Comparison of ENCODE assay signal across 8 cellular contexts in the genomic region with DNA sequence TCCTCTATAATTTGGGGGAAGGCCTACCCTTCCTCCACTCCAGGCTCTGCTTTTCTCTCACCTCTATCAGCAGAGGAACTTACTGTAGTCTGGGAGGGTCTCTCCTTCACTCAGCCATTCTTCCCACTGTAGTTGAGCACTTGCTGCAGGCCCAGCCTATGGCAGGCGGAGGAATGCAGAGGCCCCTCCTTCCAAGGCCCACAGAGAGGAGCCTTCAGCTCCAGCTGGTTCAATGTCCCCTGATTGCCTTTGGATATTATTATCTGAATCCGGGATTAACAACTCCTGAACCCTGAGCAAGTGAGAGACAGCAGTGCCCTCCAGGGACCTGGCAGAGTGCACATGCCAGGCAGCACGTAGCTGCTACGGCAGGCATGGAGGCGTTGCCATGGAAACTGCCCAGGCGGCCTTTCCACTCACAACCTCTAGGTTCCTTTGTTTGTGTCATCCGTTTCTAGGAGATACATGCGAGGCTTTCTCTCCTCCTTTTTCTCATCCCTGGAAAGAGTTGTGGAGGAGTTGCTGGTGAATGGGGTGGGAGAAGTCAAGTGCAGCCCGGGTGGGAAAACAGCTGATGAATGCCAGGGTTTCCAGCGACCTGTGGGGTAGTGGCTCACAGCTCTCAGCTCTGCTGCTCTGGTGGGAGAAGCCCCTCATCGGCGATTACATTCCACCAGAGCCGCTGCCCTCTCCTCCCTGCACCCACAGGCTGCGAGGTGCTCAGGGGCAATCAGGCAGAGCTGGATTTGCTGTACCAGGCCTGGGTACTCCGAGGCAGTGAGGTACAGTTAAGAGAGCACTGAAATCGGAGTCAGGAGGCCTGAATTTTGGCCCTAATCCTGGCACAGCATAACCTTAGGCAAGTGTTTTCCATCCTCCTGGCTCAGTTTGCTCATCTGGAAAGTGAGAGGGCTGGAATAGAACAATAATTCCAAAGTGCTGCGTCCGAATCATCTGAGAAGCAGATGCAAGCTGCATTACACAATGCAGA. TPM values are rescaled to one million over a fixed set of nuclear protein-coding genes. Genes with fewer than 3 reads are reported as not detected.
DNase-seq lines count a peak whose midpoint lies in the region; ATAC-seq, FAIRE-seq and TF ChIP-seq lines count a peak whose summit lies in the region.

No MANE protein-coding gene starts in this region.

- H3K79me2 ChIP-seq in K562 (ENCODE audit: control insufficient read depth, insufficient read depth, low read length) (no peaks in the 10 kb centered on the region), neural cell (replicated peaks; ENCODE audit: insufficient read depth, low read length) (no peaks in the 10 kb centered on the region)

- H3K36me3 Mint-ChIP-seq in osteocyte (ENCODE audit: unreplicated experiment) (no peaks in the 10 kb centered on the region), natural killer cell (no peaks in the 10 kb centered on the region)

- H3K27ac Mint-ChIP-seq in osteocyte (ENCODE audit: unreplicated experiment) (no peak overlapping the region), natural killer cell (no peak overlapping the region)

- H3K9me2 ChIP-seq in neural cell (ENCODE audit: insufficient read depth, low read length), result no peaks in the 10 kb centered on the region

- 1% methylated on average over 18 of the region's 18 CpGs for WGBS in K562 (ENCODE audit: insufficient coverage, low coverage, missing lambda C conversion rate)

- peaks cover 4% of the 10 kb centered on the region for H3K4me1 Mint-ChIP-seq in osteocyte (ENCODE audit: unreplicated experiment)
- H3K4me1 Mint-ChIP-seq in natural killer cell, result no peaks in the 10 kb centered on the region

- in situ Hi-C loops in K562 (cut with MboI), result no loop called here

- POLR2A ChIA-PET in K562 (lab: Yijun Ruan, JAX), result no interaction called here

- no peak for TF ChIP-seq POLR2A in K562 (conservative IDR thresholded peaks at IDR 0.05)

- H2AFZ ChIP-seq in K562 (ENCODE audit: low read depth, low read length) (no peak overlapping the region), neural cell (ENCODE audit: low read depth, low read length) (peak overlapping the region; percentile 49)

- H3K4me1 ChIP-seq in K562 (replicated peaks in 1 of 2; ENCODE audit: control insufficient read depth in 2 of 2, insufficient read depth in 2 of 2, low read length in 2 of 2), result no peaks in the 10 kb centered on the region

- H3K36me3 ChIP-seq in K562 (ENCODE audit: control insufficient read depth, insufficient read depth, low read length), result no peaks in the 10 kb centered on the region
- no peaks in the 10 kb centered on the region for H3K36me3 ChIP-seq in neural cell (ENCODE audit: insufficient read depth, low read length)

- H3K4me3 Mint-ChIP-seq in osteocyte (ENCODE audit: unreplicated experiment) (no peak overlapping the region), natural killer cell (no peak overlapping the region)

- no peaks in the 10 kb centered on the region for H3K9me1 ChIP-seq in K562 (ENCODE audit: control insufficient read depth, insufficient read depth, low read length)

- TF ChIP-seq RAD21 in K562 (CRISPR knock-in tag; conservative IDR thresholded peaks at IDR 0.05 in 1 of 2, IDR thresholded peaks at IDR 0.05 in 1 of 2), result no peak
- TF ChIP-seq RAD21 in neural cell (conservative IDR thresholded peaks at IDR 0.05), result peak; percentile 28

- intact Hi-C loops in K562 (cut with micrococcal nuclease) (no loop called here), natural killer cell (cut with micrococcal nuclease) (no loop called here)

- FAIRE-seq in K562 (lab: Jason Lieb, UNC), result no peak

- peak; percentile 45 for DNase-seq in NCI-H1694 treated with DMSO at 0.1 percent for 48 hours (lab: John Stamatoyannopoulos, UW)
- no peak for DNase-seq in K562 (ENCODE audit: extremely low read depth in 1 of 4, low spot score in 3 of 4)
- DNase-seq in activated CD4-positive, CD25-positive, alpha-beta regulatory T cell treated with anti-CD3 and anti-CD28 coated beads, Interleukin-2, amount 50 U/mL, for 72 hours, result no peak
- DNase-seq in osteocyte (ENCODE audit: extremely low spot score, unreplicated experiment), result no peak
- DNase-seq in natural killer cell, result no peak

- ATAC-seq in GM18868 (IDR thresholded peaks at IDR 0.05; ENCODE audit: unreplicated experiment) (peak; percentile 33), K562 (peak; percentile 35; the same call in 2 of the 3 replicates), natural killer cell (no peak), GM18907 (IDR thresholded peaks at IDR 0.05; ENCODE audit: unreplicated experiment) (no peak)

- peaks cover 10 to 14% of the 10 kb centered on the region in 2 experiments; a peak in 4 of 5 replicates for H3K27me3 ChIP-seq in K562 (ENCODE audit: control insufficient read depth in 2 of 2, insufficient read depth in 2 of 2, low read length in 2 of 2)
- no peaks in the 10 kb centered on the region for H3K27me3 ChIP-seq in neural cell (ENCODE audit: insufficient read depth, low read depth, low read length)

- CTCF ChIA-PET in K562 (lab: Yijun Ruan, JAX; ENCODE audit: low intra/inter-chr PET ratio), result no interaction called here

- no TSS peak for BruUV-seq in K562 (replicated peaks; lab: Mats Ljungman, UMichigan)

- H3K4me3 ChIP-seq in K562 (no peak overlapping the region), neural cell (ENCODE audit: low read length) (peak overlapping the region; percentile 43)

- TF ChIP-seq CTCF in K562 (IDR thresholded peaks at IDR 0.05 in 2 of 3, conservative IDR thresholded peaks at IDR 0.05 in 1 of 3; ENCODE audit: insufficient read depth in 2 of 3, low read depth in 1 of 3, low read length in 3 of 3), result no peak
- TF ChIP-seq CTCF in neural cell (IDR thresholded peaks at IDR 0.05; ENCODE audit: poor library complexity, severe bottlenecking), result peak; percentile 45
- no peak for TF ChIP-seq CTCF in osteocyte (IDR thresholded peaks at IDR 0.05)
- no peak for TF ChIP-seq CTCF in natural killer cell (IDR thresholded peaks at IDR 0.05)

- H4K20me1 ChIP-seq in K562 (replicated peaks; ENCODE audit: control insufficient read depth, insufficient read depth, low read length) (no peaks in the 10 kb centered on the region), neural cell (ENCODE audit: insufficient read depth) (no peaks in the 10 kb centered on the region)

- TF ChIP-seq EP300 in K562 (IDR thresholded peaks at IDR 0.05; ENCODE audit: low read length) (no peak), neural cell (conservative IDR thresholded peaks at IDR 0.05; ENCODE audit: poor library complexity, severe bottlenecking) (peak; percentile 83)

- H3K9me3 ChIP-seq in K562 (replicated peaks; ENCODE audit: control insufficient read depth, insufficient read depth, low read depth, low read length) (no peaks in the 10 kb centered on the region), neural cell (ENCODE audit: low read length) (no peaks in the 10 kb centered on the region)

- peaks cover 9% of the 10 kb centered on the region for H3K27me3 Mint-ChIP-seq in osteocyte (ENCODE audit: unreplicated experiment)
- H3K27me3 Mint-ChIP-seq in natural killer cell (ENCODE audit: low read depth in 2 of 2), result peaks cover 0 to 8% of the 10 kb centered on the region in 2 donors

- H3K9me3 Mint-ChIP-seq in osteocyte (ENCODE audit: unreplicated experiment) (no peaks in the 10 kb centered on the region), natural killer cell (no peaks in the 10 kb centered on the region)

- no peaks in the 10 kb centered on the region for H3F3A ChIP-seq in neural cell (ENCODE audit: insufficient read depth, low read length, poor library complexity, severe bottlenecking)

- H3K27ac ChIP-seq in K562 (ENCODE audit: extremely low read depth, low read depth, low read length), result no peak overlapping the region
- peak overlapping the region; percentile 62 for H3K27ac ChIP-seq in neural cell (ENCODE audit: low read length)

- H3K9ac ChIP-seq in K562 (ENCODE audit: insufficient read depth in 1 of 2, low read depth in 2 of 2, low read length in 2 of 2) (no peak overlapping the region), neural cell (ENCODE audit: low read length) (peak overlapping the region; percentile 41)

- no peak overlapping the region for H3K4me2 ChIP-seq in K562 (ENCODE audit: insufficient read depth, low read length)
- no peak overlapping the region for H3K4me2 ChIP-seq in neural cell (ENCODE audit: low read length)

TF ChIP-seq in K562, 482 proteins besides CTCF, POLR2A, EP300 and RAD21 (continues in another document):
- no peak for TF ChIP-seq CBFA2T2 (conservative IDR thresholded peaks at IDR 0.05)
- peak in 1 of 3 experiments; percentile 57 for TF ChIP-seq YY1 (IDR thresholded peaks at IDR 0.05; ENCODE audit: borderline replicate concordance in 1 of 3, control insufficient read depth in 1 of 3, extremely low read depth in 1 of 3, insufficient read depth in 3 of 3, insufficient read length in 1 of 3, insufficient replicate concordance in 2 of 3, low read depth in 1 of 3, low read length in 2 of 3)
- TF ChIP-seq RFX1 (IDR thresholded peaks at IDR 0.05), result peak; percentile 92

TF ChIP-seq in neural cell, 6 proteins besides CTCF, POLR2A, EP300 and RAD21 (continues in another document):
- peak; percentile 50 for TF ChIP-seq POLR2AphosphoS5 (IDR thresholded peaks at IDR 0.05)
- peak; percentile 31 for TF ChIP-seq SMC3 (conservative IDR thresholded peaks at IDR 0.05; ENCODE audit: poor library complexity)
- peak; percentile 66 for TF ChIP-seq MXI1 (conservative IDR thresholded peaks at IDR 0.05; ENCODE audit: poor library complexity, severe bottlenecking)

RNA-seq across cellular contexts. Expression of a gene that starts 55.3 kb away (rescaled TPM):
- 93.6 and 110 TPM in 2 replicates for total RNA-seq in K562 (2011; cell fraction: chromatin; rRNA removed; ENCODE audit: low replicate concordance)
- 73.7 and 77.0 TPM in 2 replicates for total RNA-seq in K562 (2011; cell fraction: nucleolus; rRNA removed)
- total RNA-seq in K562 (2011; cell fraction: nucleoplasm; rRNA removed), result 56.9 and 66.5 TPM in 2 replicates
- 17.4 and 17.7 TPM in 2 replicates for total RNA-seq in K562 (2014; rRNA removed)
- 17.9 and 19.9 TPM in 2 replicates for total RNA-seq in K562 (2014; rRNA removed; fragmentation: Illumina TruSeq; extraction: Trizol)
- total RNA-seq in K562 (2015; rRNA removed; fragmentation: Illumina TruSeq; extraction: Trizol), result 17.2 and 17.3 TPM in 2 replicates
- 40.8 and 42.6 TPM in 2 replicates for total RNA-seq in K562 (2021)
- polyA plus RNA-seq in K562 (2011; rRNA removed), result 38.1 and 56.0 TPM in 2 replicates
- polyA plus RNA-seq in K562 (2011; cell fraction: cytosol; rRNA removed), result 30.7 and 37.0 TPM in 2 replicates
- 42.2 and 63.3 TPM in 2 replicates for polyA plus RNA-seq in K562 (2011; cell fraction: nucleus; rRNA removed)
- polyA plus RNA-seq in K562 (2012), result 10.0 and 31.3 TPM in 2 replicates
- polyA plus RNA-seq in K562 (2014; fragmentation: Illumina TruSeq; extraction: Trizol), result 24.3 and 26.4 TPM in 2 replicates
- 1 to 10 TPM; 4.7 to 6.4 TPM for polyA plus RNA-seq in K562 (2014; fragmentation: Nextera tagmentation; extraction: Ambion mirVana)
- polyA plus RNA-seq in K562 (2014; rRNA removed), result 21.3 and 22.3 TPM in 2 replicates
- polyA minus RNA-seq in K562 (2011; rRNA and poly(A)+ RNA removed), result 141 and 242 TPM in 2 replicates
- 70.3 and 92.1 TPM in 2 replicates for polyA minus RNA-seq in K562 (2011; cell fraction: cytosol; rRNA and poly(A)+ RNA removed)
- polyA minus RNA-seq in K562 (2011; cell fraction: nucleus; rRNA and poly(A)+ RNA removed), result 49.3 and 62.1 TPM in 2 replicates
- 0.47 and 0.90 TPM in 2 replicates for polyA plus RNA-seq in neural cell
- polyA minus RNA-seq in neural cell, result 0.73 and 1.4 TPM in 2 replicates
- 13.8 and 14.1 TPM in 2 replicates for total RNA-seq in osteocyte
- total RNA-seq in natural killer cell, result 1 to 10 TPM; 1.6 to 9.4 (median 3.5) TPM

Comparison
In these comparisons a context has a peak if more than half of its experiments do, and no peak if none do; other contexts are left out.
1. ATAC-seq: peak in GM18868 (single experiment) and K562 (single experiment); none in natural killer cell (0 of 3) and GM18907 (single experiment).